In the genomic region with DNA sequence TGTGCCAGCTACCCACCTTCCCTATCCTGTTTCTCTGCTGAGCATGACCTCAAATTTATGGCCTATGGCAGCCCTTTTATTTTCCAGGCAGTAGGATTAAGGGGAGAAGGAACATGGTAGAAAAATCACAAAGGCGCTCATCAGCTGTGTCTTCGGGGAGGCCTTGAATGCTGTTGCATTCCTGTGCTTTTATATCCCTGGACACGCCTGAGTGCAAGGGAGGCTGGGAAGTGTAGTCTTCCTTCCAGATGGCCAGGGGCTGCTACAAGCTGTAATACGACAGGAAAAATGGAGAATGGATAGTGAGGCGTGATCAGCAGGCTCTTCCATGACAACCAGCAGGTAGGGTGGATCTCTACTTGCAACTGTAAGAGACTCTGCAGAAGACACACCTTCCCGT, we compare ENCODE assay signal across 20 cellular contexts.
"Had no signal": no experiment of that assay in that cellular context is flagged by ENCODE, and none has a peak within 500 bp of the region (broad histone marks: within the 10 kb centered on the region; RNA-seq: fewer than 3 reads in every experiment).

No MANE protein-coding gene starts in this region.

- H3K4me1 ChIP-seq: left lung, psoas muscle, stomach, thyroid gland had no signal

- H3K27ac ChIP-seq: dorsolateral prefrontal cortex, left lung, ovary, psoas muscle, skin epidermis, stomach, thyroid gland had no signal

- H3K27me3 ChIP-seq: left lung, ovary, stomach, thyroid gland had no signal

- DNase-seq: dorsolateral prefrontal cortex; effector CD4-positive, alpha-beta T cell; hypothalamus; kidney; left lung; mesenchymal stem cell; midbrain; naive thymus-derived CD4-positive, alpha-beta T cell; occipital lobe; ovary; posterior cingulate gyrus; psoas muscle; right cardiac atrium; stimulated activated CD4-positive, alpha-beta T cell treated with anti-CD3 and anti-CD28 coated beads, Interleukin-15, amount 100 ng/mL, for 24 hours; stimulated activated CD4-positive, alpha-beta T cell treated with anti-CD3 and anti-CD28 coated beads, Interleukin-4, amount 100 ng/mL, for 1 hour; stimulated activated CD8-positive, alpha-beta memory T cell treated with anti-CD3 and anti-CD28 coated beads, Interleukin-4, amount 100 ng/mL, for 48 hours; stimulated activated naive CD4-positive, alpha-beta T cell; stomach; thyroid gland had no signal

- ATAC-seq: left lung; naive thymus-derived CD4-positive, alpha-beta T cell; psoas muscle; right cardiac atrium had no signal

- H3K4me3 ChIP-seq: dorsolateral prefrontal cortex, left lung, ovary, psoas muscle, skin epidermis, stomach, thyroid gland had no signal

- H3K36me3 ChIP-seq: left lung, ovary, stomach, thyroid gland had no signal

- H3K9me3 ChIP-seq: left lung, ovary, psoas muscle, stomach, thyroid gland had no signal
